12 cellular contexts compared by ENCODE assay signal in genomic region chr13:60370343-60370742, GRCh38.
"Had no signal": no experiment of that assay in that cellular context is flagged by ENCODE, and none has a peak within 500 bp of the region (broad histone marks: within the 10 kb centered on the region; RNA-seq: fewer than 3 reads in every experiment).

No MANE protein-coding gene starts in this region.

- ATAC-seq: body of pancreas, gastroesophageal sphincter, upper lobe of right lung had no signal

- H3K9me3 ChIP-seq: body of pancreas, gastroesophageal sphincter, sigmoid colon, upper lobe of right lung had no signal

- H3K4me1 ChIP-seq: gastroesophageal sphincter, sigmoid colon, upper lobe of right lung had no signal

- H3K27me3 ChIP-seq: body of pancreas, gastroesophageal sphincter, sigmoid colon, upper lobe of right lung had no signal

- H3K36me3 ChIP-seq: gastroesophageal sphincter, sigmoid colon, upper lobe of right lung had no signal

- H3K27ac ChIP-seq: body of pancreas, coronary artery, gastroesophageal sphincter, sigmoid colon, upper lobe of right lung had no signal

- FAIRE-seq: kidney had no signal

- DNase-seq: activated CD4-positive, alpha-beta T cell treated with anti-CD3 and anti-CD28 coated beads for 1 hour; activated CD8-positive, alpha-beta memory T cell treated with anti-CD3 and anti-CD28 coated beads for 24 hours; body of pancreas; central memory CD4-positive, alpha-beta T cell; effector CD8-positive, alpha-beta T cell; kidney; nephron progenitor cell; sigmoid colon; stimulated activated CD4-positive, alpha-beta T cell treated with anti-CD3 and anti-CD28 coated beads, Interleukin-2, amount 100 ng/mL, for 48 hours; upper lobe of right lung had no signal

- H3K4me3 ChIP-seq: body of pancreas, coronary artery, gastroesophageal sphincter, sigmoid colon, upper lobe of right lung had no signal
